ENCODE assay signal across 17 cellular contexts in the genomic region with DNA sequence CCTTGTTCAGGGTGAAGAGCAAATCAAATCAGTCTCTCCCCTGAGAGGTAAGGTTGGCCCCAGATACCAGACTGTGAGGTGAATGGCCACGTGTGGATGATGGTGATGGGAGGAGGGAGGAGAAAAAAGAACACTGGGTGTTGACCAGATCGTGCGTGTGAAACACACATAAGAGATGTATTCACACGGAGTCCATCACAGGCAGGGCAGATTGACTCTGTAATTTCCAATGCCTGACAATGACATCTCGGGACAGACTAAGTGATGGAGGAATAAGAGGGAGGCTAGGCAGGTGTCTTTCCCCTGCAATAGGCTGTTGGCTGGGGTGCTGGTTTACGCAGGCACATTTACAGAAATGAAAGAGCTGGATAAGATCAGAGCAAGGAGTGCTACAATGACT. TPM values are rescaled to one million over a fixed set of nuclear protein-coding genes. Genes with fewer than 3 reads are reported as not detected.
DNase-seq lines count a peak whose midpoint lies in the region; ATAC-seq and TF ChIP-seq lines count a peak whose summit lies in the region.
"Had no signal": no experiment of that assay in that cellular context is flagged by ENCODE, and none has a peak within 500 bp of the region (broad histone marks: within the 10 kb centered on the region; RNA-seq: fewer than 3 reads in every experiment).

No MANE protein-coding gene starts in this region.

- H3K36me3 ChIP-seq in left lung, result no peaks in the 10 kb centered on the region
- no peaks in the 10 kb centered on the region for H3K36me3 ChIP-seq in naive thymus-derived CD4-positive, alpha-beta T cell (ENCODE audit: control insufficient read depth in 2 of 3, insufficient read depth in 3 of 3, low read length in 3 of 3)
- H3K36me3 ChIP-seq in MM.1S (replicated peaks; ENCODE audit: insufficient read depth, low read length), result no peaks in the 10 kb centered on the region
- H3K36me3 ChIP-seq: tibial nerve had no signal

- POLR2A ChIA-PET in naive thymus-derived CD4-positive, alpha-beta T cell (lab: Charles Lee), result interaction anchor here (0.6 to 1.2 kb wide), 2 partner anchors 184 to 300 kb away, joined by 3 to 6 read pairs; a partner anchor contains a TSS

- H3K27ac Mint-ChIP-seq in H9, result peak overlapping the region in 2 of 3 experiments; percentile 9 to 38; a peak in 1 of 7 replicates
- H3K27ac Mint-ChIP-seq in brain, result peak overlapping the region; percentile 59 to 87 (median 84)
- peak overlapping the region in 2 of 9 donors; percentile 17 to 46 for H3K27ac Mint-ChIP-seq in naive thymus-derived CD4-positive, alpha-beta T cell
- H3K27ac Mint-ChIP-seq: activated B cell treated with CpG ODN at 0.5 μM for 24 hours; activated CD8-positive, alpha-beta T cell treated with anti-CD3 and anti-CD28 coated beads for 36 hours; activated naive CD4-positive, alpha-beta T cell treated with anti-CD3 and anti-CD28 coated beads for 36 hours; stimulated activated naive B cell treated with anti-CD40 and anti-IgM and Interleukin-4, amounts not matched to agents 10 μg/mL and 1 μg/mL and 100 μg/mL, for 72 hours; T-helper 17 cell had no signal

- CTCF ChIA-PET in naive thymus-derived CD4-positive, alpha-beta T cell (lab: Charles Lee), result interaction anchor here (0.6 to 2.9 kb wide), 3 partner anchors 64 to 1058 kb away, joined by 3 to 18 read pairs (median 4); no protein-coding TSS in a partner anchor

- no peaks in the 10 kb centered on the region for H3K27me3 Mint-ChIP-seq in H9 (ENCODE audit: low read depth)
- peaks cover 5% of the 10 kb centered on the region for H3K27me3 Mint-ChIP-seq in brain
- peaks cover 0 to 6% (median 0%) of the 10 kb centered on the region in 5 donors for H3K27me3 Mint-ChIP-seq in naive thymus-derived CD4-positive, alpha-beta T cell

- H3K18ac ChIP-seq in H9 (ENCODE audit: insufficient read length, low read depth, low read length), result no peak overlapping the region

- H3K27me3 ChIP-seq in H9 (ENCODE audit: insufficient read depth, low read length), result no peaks in the 10 kb centered on the region
- no peaks in the 10 kb centered on the region for H3K27me3 ChIP-seq in left lung
- H3K27me3 ChIP-seq in naive thymus-derived CD4-positive, alpha-beta T cell (ENCODE audit: control insufficient read depth in 2 of 2, insufficient read depth in 2 of 2, low read length in 2 of 2), result no peaks in the 10 kb centered on the region
- no peaks in the 10 kb centered on the region for H3K27me3 ChIP-seq in MM.1S (replicated peaks; ENCODE audit: insufficient read depth, low read length)
- H3K27me3 ChIP-seq: tibial nerve had no signal

- H3K4me2 ChIP-seq in H9 (ENCODE audit: insufficient read depth, insufficient read length, low read length), result no peak overlapping the region
- no peak overlapping the region for H3K4me2 ChIP-seq in MM.1S (ENCODE audit: low read depth, low read length)

- no peak overlapping the region for H3K9ac ChIP-seq in H9 (ENCODE audit: extremely low read depth, insufficient read length, low read length)
- no peak overlapping the region for H3K9ac ChIP-seq in MM.1S (ENCODE audit: low read length)

- H3K36me3 Mint-ChIP-seq in H9 (ENCODE audit: insufficient read depth in 1 of 3, low read depth in 3 of 3) (no peaks in the 10 kb centered on the region), brain (no peaks in the 10 kb centered on the region)
- H3K36me3 Mint-ChIP-seq in naive thymus-derived CD4-positive, alpha-beta T cell, result no peaks in the 10 kb centered on the region
- H3K36me3 Mint-ChIP-seq: stimulated activated naive B cell treated with anti-CD40 and anti-IgM and Interleukin-4, amounts not matched to agents 10 μg/mL and 1 μg/mL and 100 μg/mL, for 72 hours had no signal

- intact Hi-C loops in left lung (cut with DNase I) (loop anchor here (10.0 kb wide), 2 partner anchors 182 to 492 kb away; a partner anchor contains a TSS), sciatic nerve (cut with DNase I) (loop anchor here (5.0 kb wide), 1 partner anchor 495 kb away; no protein-coding TSS in a partner anchor)
- intact Hi-C loops in naive thymus-derived CD4-positive, alpha-beta T cell (cut with micrococcal nuclease), result loop anchor here in 1 of 2 donors (5.0 kb wide), 1 partner anchor 185 kb away; a partner anchor contains a TSS

- H2BK15ac ChIP-seq in H9 (ENCODE audit: low read depth, low read length), result no peak overlapping the region

- no peaks in the 10 kb centered on the region for H3K79me2 ChIP-seq in H9 (ENCODE audit: insufficient read depth, low read length)
- H3K79me2 ChIP-seq in MM.1S (ENCODE audit: low read length), result no peaks in the 10 kb centered on the region

- DNase-seq in H9, result no peak
- DNase-seq in left lung, result no peak
- no peak for DNase-seq in sciatic nerve (ENCODE audit: low spot score)
- DNase-seq in OCI-M2 (lab: John Stamatoyannopoulos, UW; ENCODE audit: unreplicated experiment), result no peak
- DNase-seq in naive thymus-derived CD4-positive, alpha-beta T cell, result no peak
- DNase-seq in MM.1S, result no peak
- DNase-seq: SIG-M5; stimulated activated naive B cell treated with anti-CD40 and anti-IgM and Interleukin-4, amounts not matched to agents 10 μg/mL and 1 μg/mL and 100 μg/mL, for 72 hours had no signal

- H3K9me3 Mint-ChIP-seq in H9, result no peaks in the 10 kb centered on the region
- H3K9me3 Mint-ChIP-seq in brain, result peaks cover 0 to 3% (median 0%) of the 10 kb centered on the region in 5 experiments
- peaks cover 0 to 2% (median 0%) of the 10 kb centered on the region in 11 donors for H3K9me3 Mint-ChIP-seq in naive thymus-derived CD4-positive, alpha-beta T cell
- H3K9me3 Mint-ChIP-seq: activated B cell treated with CpG ODN at 0.5 μM for 24 hours; activated CD8-positive, alpha-beta T cell treated with anti-CD3 and anti-CD28 coated beads for 36 hours; activated naive CD4-positive, alpha-beta T cell treated with anti-CD3 and anti-CD28 coated beads for 36 hours; stimulated activated naive B cell treated with anti-CD40 and anti-IgM and Interleukin-4, amounts not matched to agents 10 μg/mL and 1 μg/mL and 100 μg/mL, for 72 hours had no signal

- no peak overlapping the region for H2BK120ac ChIP-seq in H9 (ENCODE audit: low read depth, low read length, poor library complexity, severe bottlenecking)

- H3K23me2 ChIP-seq in H9 (ENCODE audit: insufficient read length, low read depth, low read length, poor library complexity, severe bottlenecking), result no peaks in the 10 kb centered on the region

- H3K4me3 Mint-ChIP-seq in H9, result no peak overlapping the region
- peak overlapping the region in 4 of 5 experiments; percentile 3 to 46 (median 33) for H3K4me3 Mint-ChIP-seq in brain
- H3K4me3 Mint-ChIP-seq in naive thymus-derived CD4-positive, alpha-beta T cell, result peak overlapping the region in 2 of 10 donors; percentile 11 to 33
- H3K4me3 Mint-ChIP-seq: activated B cell treated with CpG ODN at 0.5 μM for 24 hours; activated CD8-positive, alpha-beta T cell treated with anti-CD3 and anti-CD28 coated beads for 36 hours; activated naive CD4-positive, alpha-beta T cell treated with anti-CD3 and anti-CD28 coated beads for 36 hours; stimulated activated naive B cell treated with anti-CD40 and anti-IgM and Interleukin-4, amounts not matched to agents 10 μg/mL and 1 μg/mL and 100 μg/mL, for 72 hours; T-helper 17 cell had no signal

- H3K9me2 ChIP-seq in MM.1S (replicated peaks; ENCODE audit: insufficient read depth, low read length), result no peaks in the 10 kb centered on the region

- H3T11ph ChIP-seq in H9 (ENCODE audit: low read length), result no peak overlapping the region

- no peak overlapping the region for H3K14ac ChIP-seq in H9 (ENCODE audit: insufficient read depth, low read length)

- H3K9me3 ChIP-seq in H9 (ENCODE audit: control insufficient read depth, low read depth, low read length) (no peaks in the 10 kb centered on the region), left lung (no peaks in the 10 kb centered on the region), MM.1S (replicated peaks; ENCODE audit: insufficient read depth, low read length) (no peaks in the 10 kb centered on the region)
- H3K9me3 ChIP-seq in naive thymus-derived CD4-positive, alpha-beta T cell (ENCODE audit: control insufficient read depth in 2 of 3, low read length in 3 of 3), result no peaks in the 10 kb centered on the region
- H3K9me3 ChIP-seq: Caco-2, tibial nerve had no signal

- H3F3A ChIP-seq in MM.1S (ENCODE audit: insufficient read depth, low read length), result no peaks in the 10 kb centered on the region

- H4K20me1 ChIP-seq in H9 (ENCODE audit: control insufficient read depth, insufficient read depth, insufficient read length) (no peaks in the 10 kb centered on the region), MM.1S (ENCODE audit: insufficient read depth, low read length) (no peaks in the 10 kb centered on the region)

- no peak overlapping the region for H3K23ac ChIP-seq in H9 (ENCODE audit: insufficient read length, low read depth, low read length)

- peak; percentile 46 for ATAC-seq in left lung
- peak; percentile 68 for ATAC-seq in sciatic nerve
- ATAC-seq in naive thymus-derived CD4-positive, alpha-beta T cell, result no peak
- ATAC-seq: T-helper 17 cell had no signal

- H2AFZ ChIP-seq in H9 (ENCODE audit: low read length) (no peak overlapping the region), MM.1S (ENCODE audit: low read length) (no peak overlapping the region)

- no peak overlapping the region for H2BK5ac ChIP-seq in H9 (ENCODE audit: insufficient read length, low read length)

- H3K4me3 ChIP-seq in left lung (no peak overlapping the region), MM.1S (ENCODE audit: low read length) (no peak overlapping the region)
- no peak overlapping the region for H3K4me3 ChIP-seq in naive thymus-derived CD4-positive, alpha-beta T cell (ENCODE audit: low read length)

- H2BK12ac ChIP-seq in H9 (ENCODE audit: insufficient read length, low read depth, low read length), result peak overlapping the region; percentile 80

- peaks cover 9% of the 10 kb centered on the region; the same call in 1 of the 2 replicates for H3K4me1 ChIP-seq in H9 (ENCODE audit: insufficient read depth, low read length)
- peaks cover 3 to 33% of the 10 kb centered on the region in 2 donors for H3K4me1 ChIP-seq in left lung
- peaks cover 0 to 7% of the 10 kb centered on the region in 2 donors for H3K4me1 ChIP-seq in naive thymus-derived CD4-positive, alpha-beta T cell (ENCODE audit: control insufficient read depth in 2 of 2, insufficient read depth in 2 of 2, low read length in 2 of 2)
- H3K4me1 ChIP-seq in MM.1S (ENCODE audit: low read length), result peaks cover 5% of the 10 kb centered on the region; the same call in 1 of the 2 replicates
- H3K4me1 ChIP-seq: Caco-2 had no signal

- H3K4ac ChIP-seq in H9 (ENCODE audit: low read depth, low read length), result no peak overlapping the region

- H3K27ac ChIP-seq in H9 (ENCODE audit: insufficient read length, low read depth, low read length), result no peak overlapping the region
- no peak overlapping the region for H3K27ac ChIP-seq in left lung
- H3K27ac ChIP-seq in naive thymus-derived CD4-positive, alpha-beta T cell (ENCODE audit: low read depth, low read length), result no peak overlapping the region
- no peak overlapping the region for H3K27ac ChIP-seq in MM.1S (ENCODE audit: low read length)

- peaks cover 31 to 37% of the 10 kb centered on the region in 2 experiments for H3K4me1 Mint-ChIP-seq in H9
- peaks cover 36% of the 10 kb centered on the region for H3K4me1 Mint-ChIP-seq in brain
- H3K4me1 Mint-ChIP-seq in naive thymus-derived CD4-positive, alpha-beta T cell, result peaks cover 0 to 25% (median 11%) of the 10 kb centered on the region in 7 donors
- H3K4me1 Mint-ChIP-seq: activated B cell treated with CpG ODN at 0.5 μM for 24 hours; stimulated activated naive B cell treated with anti-CD40 and anti-IgM and Interleukin-4, amounts not matched to agents 10 μg/mL and 1 μg/mL and 100 μg/mL, for 72 hours had no signal

- no peak overlapping the region for H4K91ac ChIP-seq in H9 (ENCODE audit: insufficient read length, low read depth, low read length)

- H2BK20ac ChIP-seq in H9 (ENCODE audit: low read depth, low read length, poor library complexity, severe bottlenecking), result no peak overlapping the region

- TF ChIP-seq CTCF in H9 (conservative IDR thresholded peaks at IDR 0.05) (no peak), brain (conservative IDR thresholded peaks at IDR 0.05) (no peak), left lung (IDR thresholded peaks at IDR 0.05) (no peak), MM.1S (IDR thresholded peaks at IDR 0.05; ENCODE audit: low read length) (no peak)

- no CpG with 5 or more reads among the region's 6 CpGs for WGBS in H9 (ENCODE audit: extremely low coverage, insufficient read length, low lambda C conversion rate)

- no peak overlapping the region for H4K8ac ChIP-seq in H9 (replicated peaks; ENCODE audit: insufficient read length, low read depth, low read length)

- no peak overlapping the region for H2AK5ac ChIP-seq in H9 (ENCODE audit: insufficient read length, low read length)

- H4K5ac ChIP-seq in H9 (ENCODE audit: insufficient read length, low read depth, low read length), result no peak overlapping the region

- no peaks in the 10 kb centered on the region for H3K79me1 ChIP-seq in H9 (ENCODE audit: insufficient read depth, low read depth, low read length, poor library complexity, severe bottlenecking)

- H3K56ac ChIP-seq in H9 (ENCODE audit: insufficient read length, low read depth, low read length), result no peak overlapping the region

RNA-seq across cellular contexts. Expression of a gene that starts 43.0 kb away (rescaled TPM):
- total RNA-seq in H9 (2021) (0.66 and 0.68 TPM in 2 replicates), left lung (under 1 TPM; 0.20 to 0.37 TPM), sciatic nerve (0.89 TPM)
- polyA plus RNA-seq in brain (ENCODE audit: insufficient read depth, low read depth, low replicate concordance), result not detected
- total RNA-seq in naive thymus-derived CD4-positive, alpha-beta T cell, result under 1 TPM in 3 of 5 experiments, not detected in 2; 0.30 to 0.51 (median 0.32) TPM
- polyA plus RNA-seq in naive thymus-derived CD4-positive, alpha-beta T cell, result not detected
- total RNA-seq: activated B cell treated with CpG ODN at 0.5 μM for 24 hours; activated CD8-positive, alpha-beta T cell treated with anti-CD3 and anti-CD28 coated beads for 36 hours; activated naive CD4-positive, alpha-beta T cell treated with anti-CD3 and anti-CD28 coated beads for 36 hours; Caco-2; endothelial cell of umbilical vein; fibroblast of villous mesenchyme had no signal
- polyA plus RNA-seq: endothelial cell of umbilical vein had no signal

Comparison
In these comparisons a context has a peak if more than half of its experiments do, and no peak if none do; other contexts are left out.
1. H3K4me3 Mint-ChIP-seq: peak in brain (4 of 5); none in H9 (0 of 2).